In the genomic region with DNA sequence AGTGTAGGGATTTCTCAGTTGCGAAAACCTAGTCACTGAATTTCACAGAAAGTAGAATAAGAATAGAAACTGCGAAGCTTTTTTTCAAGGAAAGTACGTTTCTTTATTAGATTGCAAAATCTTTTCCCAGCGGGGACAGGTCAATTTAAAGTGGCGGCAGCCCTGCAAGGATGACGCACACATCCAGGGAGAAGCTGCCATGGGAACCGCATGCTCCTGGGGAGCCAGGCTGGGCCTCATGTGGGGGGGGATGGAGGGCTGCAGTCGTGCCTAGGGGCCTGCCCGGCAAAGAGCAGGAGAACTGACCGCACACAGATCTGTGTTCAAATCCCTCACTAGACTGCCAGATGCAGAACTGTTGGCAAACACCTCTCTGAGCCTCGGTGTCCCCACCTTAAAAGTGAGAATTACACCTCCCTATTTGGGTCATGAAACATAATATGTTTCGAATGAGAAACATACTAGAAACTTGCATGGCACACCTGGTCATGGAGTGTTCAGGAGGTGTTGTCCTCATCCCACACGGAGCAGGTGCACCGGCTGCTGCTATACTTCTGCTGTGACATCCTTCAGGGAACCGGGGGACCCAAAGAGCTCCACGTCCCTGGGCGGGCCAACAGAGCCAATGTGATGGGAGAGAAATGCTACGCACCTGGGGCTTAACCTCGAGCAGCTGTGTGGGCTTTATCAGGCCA, we compare ENCODE assay signal across 23 cellular contexts.
"Had no signal": no experiment of that assay in that cellular context is flagged by ENCODE, and none has a peak within 500 bp of the region (broad histone marks: within the 10 kb centered on the region; RNA-seq: fewer than 3 reads in every experiment).

No MANE protein-coding gene starts in this region.

- H3K4me1 ChIP-seq: psoas muscle had no signal

- H3K27ac Mint-ChIP-seq: activated CD4-positive, alpha-beta memory T cell treated with anti-CD3 and anti-CD28 coated beads, Interleukin-2, amount 10 ng/mL, durations not matched to agents 7 days and 5 days; activated CD4-positive, alpha-beta T cell treated with anti-CD3 and anti-CD28 coated beads for 36 hours; activated T-helper 2 cell treated with anti-CD3 and anti-CD28 coated beads, Interferon-gamma antibody, Interleukin-2, Interleukin-4, amounts not matched to agents 10 μg/mL and 5 μg/mL and 100 μg/mL, durations not matched to agents 14 hours and 24 hours and 36 hours; stimulated activated naive CD8-positive, alpha-beta T cell treated with anti-CD3 and anti-CD28 coated beads, Interleukin-15, amount 100 ng/mL, for 72 hours had no signal

- DNase-seq: activated CD4-positive, alpha-beta memory T cell treated with anti-CD3 and anti-CD28 coated beads, Interleukin-2, amount 10 ng/mL, durations not matched to agents 7 days and 5 days; activated CD4-positive, alpha-beta T cell treated with anti-CD3 and anti-CD28 coated beads for 36 hours; activated naive CD4-positive, alpha-beta T cell treated with Interleukin-2 at 50 U/mL for 16 hours; activated T-cell treated with anti-CD3 and anti-CD28 coated beads, Interleukin-2, amount 50 U/mL, for 1 hour; brain microvascular endothelial cell; gastrocnemius medialis; left lung; mammary epithelial cell; midbrain; ovary; right cardiac atrium; stimulated activated CD4-positive, alpha-beta T cell treated with anti-CD3 and anti-CD28 coated beads, Interleukin-15, amount 100 ng/mL, for 24 hours; stimulated activated CD4-positive, alpha-beta T cell treated with anti-CD3 and anti-CD28 coated beads, Interleukin-2, amount 100 ng/mL, for 48 hours; stimulated activated naive CD8-positive, alpha-beta T cell treated with anti-CD3 and anti-CD28 coated beads, Interleukin-15, amount 100 ng/mL, for 72 hours; T-helper 2 cell; transverse colon had no signal

- H3K27me3 ChIP-seq: brain microvascular endothelial cell, ovary, transverse colon had no signal

- H3K4me3 Mint-ChIP-seq: activated CD4-positive, alpha-beta memory T cell treated with anti-CD3 and anti-CD28 coated beads, Interleukin-2, amount 10 ng/mL, durations not matched to agents 7 days and 5 days; activated CD4-positive, alpha-beta T cell treated with anti-CD3 and anti-CD28 coated beads for 36 hours; central memory CD8-positive, alpha-beta T cell; stimulated activated naive CD8-positive, alpha-beta T cell treated with anti-CD3 and anti-CD28 coated beads, Interleukin-15, amount 100 ng/mL, for 72 hours had no signal

- H3K9me3 Mint-ChIP-seq: central memory CD8-positive, alpha-beta T cell had no signal

- H3K4me3 ChIP-seq: coronary artery, gastrocnemius medialis, heart left ventricle, left lung, ovary, psoas muscle, skin epidermis, suprapubic skin, transverse colon had no signal

- H3K36me3 ChIP-seq: brain microvascular endothelial cell, gastrocnemius medialis, heart left ventricle, left lung, ovary, suprapubic skin, transverse colon had no signal

- ATAC-seq: activated CD4-positive, alpha-beta T cell treated with anti-CD3 and anti-CD28 coated beads for 36 hours; heart left ventricle; left lung; right cardiac atrium; stimulated activated naive CD8-positive, alpha-beta T cell treated with anti-CD3 and anti-CD28 coated beads, Interleukin-15, amount 100 ng/mL, for 72 hours had no signal

- H3K9me3 ChIP-seq: gastrocnemius medialis, heart left ventricle, left lung, ovary, psoas muscle, suprapubic skin, transverse colon had no signal

- H3K4me1 Mint-ChIP-seq: activated CD4-positive, alpha-beta memory T cell treated with anti-CD3 and anti-CD28 coated beads, Interleukin-2, amount 10 ng/mL, durations not matched to agents 7 days and 5 days; activated CD4-positive, alpha-beta T cell treated with anti-CD3 and anti-CD28 coated beads for 36 hours had no signal

- H3K27ac ChIP-seq: brain microvascular endothelial cell, coronary artery, gastrocnemius medialis, heart left ventricle, left lung, ovary, psoas muscle, skin epidermis, suprapubic skin, transverse colon had no signal
